Comparison of ENCODE assay signal across 3 cellular contexts in genomic region chrX:37491686-37492085, GRCh38.
"Had no signal": no experiment of that assay in that cellular context is flagged by ENCODE, and none has a peak within 500 bp of the region (broad histone marks: within the 10 kb centered on the region; RNA-seq: fewer than 3 reads in every experiment).

No MANE protein-coding gene starts in this region.

- ATAC-seq: GM12878 had no signal

- H3K4me3 ChIP-seq: GM12878 had no signal

- DNase-seq: GDM1, GF-D8 had no signal
